Comparison of ENCODE assay signal across 11 cellular contexts in the genomic region with DNA sequence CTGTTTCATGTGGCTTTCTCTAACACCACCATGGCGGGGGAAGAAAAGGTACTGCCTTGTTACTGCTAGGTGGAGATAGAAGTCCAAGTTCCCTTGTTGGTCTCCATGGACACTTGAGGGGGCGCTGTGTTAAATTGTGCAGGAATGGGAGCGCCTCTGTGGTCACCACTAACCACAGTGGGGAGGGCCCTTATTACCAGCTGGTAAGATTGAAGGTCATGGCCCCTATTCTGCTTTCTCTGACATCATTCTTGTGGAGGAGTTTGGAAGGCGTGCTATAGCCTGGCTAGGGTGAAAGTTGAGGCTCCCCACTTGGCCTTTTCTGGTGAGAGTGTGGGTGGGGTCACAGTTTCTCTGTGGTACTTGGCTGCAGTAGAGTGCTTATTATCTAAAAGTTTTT. TPM values are rescaled to one million over a fixed set of nuclear protein-coding genes. Genes with fewer than 3 reads are reported as not detected.
DNase-seq lines count a peak whose midpoint lies in the region; ATAC-seq and TF ChIP-seq lines count a peak whose summit lies in the region.
"Had no signal": no experiment of that assay in that cellular context is flagged by ENCODE, and none has a peak within 500 bp of the region (broad histone marks: within the 10 kb centered on the region; RNA-seq: fewer than 3 reads in every experiment).

No MANE protein-coding gene starts in this region.

- H3K27ac Mint-ChIP-seq in activated naive CD4-positive, alpha-beta T cell treated with anti-CD3 and anti-CD28 coated beads, Interleukin-2, amount 50 U/mL, for 24 hours, result peak overlapping the region; percentile 79
- H3K27ac Mint-ChIP-seq in WTC11, result no peak overlapping the region
- no peak overlapping the region for H3K27ac Mint-ChIP-seq in stimulated activated naive CD8-positive, alpha-beta T cell treated with anti-CD3 and anti-CD28 coated beads, Interleukin-15, amount 100 ng/mL, for 72 hours
- H3K27ac Mint-ChIP-seq: T-helper 17 cell had no signal

- peaks cover 17% of the 10 kb centered on the region for H3K27me3 Mint-ChIP-seq in activated naive CD4-positive, alpha-beta T cell treated with anti-CD3 and anti-CD28 coated beads, Interleukin-2, amount 50 U/mL, for 24 hours
- H3K27me3 Mint-ChIP-seq in WTC11 (ENCODE audit: low read depth), result peaks cover 47% of the 10 kb centered on the region
- peaks cover 70% of the 10 kb centered on the region for H3K27me3 Mint-ChIP-seq in stimulated activated naive CD8-positive, alpha-beta T cell treated with anti-CD3 and anti-CD28 coated beads, Interleukin-15, amount 100 ng/mL, for 72 hours

- H3K4me3 Mint-ChIP-seq in activated naive CD4-positive, alpha-beta T cell treated with anti-CD3 and anti-CD28 coated beads, Interleukin-2, amount 50 U/mL, for 24 hours, result no peak overlapping the region
- no peak overlapping the region for H3K4me3 Mint-ChIP-seq in WTC11
- no peak overlapping the region for H3K4me3 Mint-ChIP-seq in stimulated activated naive CD8-positive, alpha-beta T cell treated with anti-CD3 and anti-CD28 coated beads, Interleukin-15, amount 100 ng/mL, for 72 hours
- H3K4me3 Mint-ChIP-seq: T-helper 17 cell had no signal

- H3K9me3 ChIP-seq in colonic mucosa, result no peaks in the 10 kb centered on the region
- H3K9me3 ChIP-seq: lower lobe of right lung had no signal

- no peak overlapping the region for H3K27ac ChIP-seq in colonic mucosa
- H3K27ac ChIP-seq: lower lobe of right lung had no signal

- POLR2A ChIA-PET in WTC11 (lab: Charles Lee), result interaction anchor here (0.6 kb wide), 1 partner anchor 16 kb away, joined by 4 read pairs; no protein-coding TSS in a partner anchor

- peaks cover 5% of the 10 kb centered on the region for H3K9me3 Mint-ChIP-seq in activated naive CD4-positive, alpha-beta T cell treated with anti-CD3 and anti-CD28 coated beads, Interleukin-2, amount 50 U/mL, for 24 hours
- no peaks in the 10 kb centered on the region for H3K9me3 Mint-ChIP-seq in WTC11
- no peaks in the 10 kb centered on the region for H3K9me3 Mint-ChIP-seq in stimulated activated naive CD8-positive, alpha-beta T cell treated with anti-CD3 and anti-CD28 coated beads, Interleukin-15, amount 100 ng/mL, for 72 hours

- intact Hi-C loops in colonic mucosa (cut with DNase I), result no loop called here

- no peaks in the 10 kb centered on the region for H3K27me3 ChIP-seq in colonic mucosa

- DNase-seq in activated naive CD4-positive, alpha-beta T cell treated with anti-CD3 and anti-CD28 coated beads, Interleukin-2, amount 50 U/mL, for 16 hours, result no peak
- DNase-seq in WTC11 (ENCODE audit: low spot score) (peak; percentile 48), colonic mucosa (no peak), ecto neural progenitor cell (ENCODE audit: low spot score) (no peak)
- peak in 1 of 2 donors; percentile 40 for DNase-seq in stimulated activated naive CD8-positive, alpha-beta T cell treated with anti-CD3 and anti-CD28 coated beads, Interleukin-15, amount 100 ng/mL, for 72 hours
- DNase-seq in activated CD4-positive, alpha-beta T cell treated with anti-CD3 and anti-CD28 coated beads for 4 hours, result no peak
- DNase-seq: lower lobe of right lung, NCI-H2227 treated with DMSO at 0.1 percent for 48 hours, T-helper 17 cell had no signal

- ATAC-seq in HG02973 (IDR thresholded peaks at IDR 0.05; ENCODE audit: unreplicated experiment) (peak; percentile 68), WTC11 (peak; percentile 95)
- peak; percentile 80 for ATAC-seq in stimulated activated naive CD8-positive, alpha-beta T cell treated with anti-CD3 and anti-CD28 coated beads, Interleukin-15, amount 100 ng/mL, for 72 hours
- ATAC-seq: T-helper 17 cell had no signal

- H3K4me1 Mint-ChIP-seq in activated naive CD4-positive, alpha-beta T cell treated with anti-CD3 and anti-CD28 coated beads, Interleukin-2, amount 50 U/mL, for 24 hours, result no peaks in the 10 kb centered on the region
- no peaks in the 10 kb centered on the region for H3K4me1 Mint-ChIP-seq in WTC11
- peaks cover 14% of the 10 kb centered on the region for H3K4me1 Mint-ChIP-seq in stimulated activated naive CD8-positive, alpha-beta T cell treated with anti-CD3 and anti-CD28 coated beads, Interleukin-15, amount 100 ng/mL, for 72 hours

- CTCF ChIA-PET in WTC11 (lab: Charles Lee), result interaction anchor here (0.5 to 1.4 kb wide), 11 partner anchors 8 to 93 kb away, joined by 3 to 5 read pairs (median 3); a partner anchor contains a TSS

- H3K4me1 ChIP-seq in colonic mucosa, result no peaks in the 10 kb centered on the region
- H3K4me1 ChIP-seq: lower lobe of right lung had no signal

- peaks cover 5% of the 10 kb centered on the region for H3K36me3 Mint-ChIP-seq in activated naive CD4-positive, alpha-beta T cell treated with anti-CD3 and anti-CD28 coated beads, Interleukin-2, amount 50 U/mL, for 24 hours
- H3K36me3 Mint-ChIP-seq in WTC11, result no peaks in the 10 kb centered on the region

- TF ChIP-seq CTCF in WTC11 (IDR thresholded peaks at IDR 0.05), result peak; percentile 62
- TF ChIP-seq CTCF in colonic mucosa (IDR thresholded peaks at IDR 0.05), result no peak

- no peaks in the 10 kb centered on the region for H3K36me3 ChIP-seq in colonic mucosa
- H3K36me3 ChIP-seq: lower lobe of right lung had no signal

- no peak overlapping the region for H3K9ac ChIP-seq in colonic mucosa (ENCODE audit: low read depth in 2 of 2, low read length in 2 of 2)

- no peak overlapping the region for H3K4me3 ChIP-seq in colonic mucosa
- H3K4me3 ChIP-seq: lower lobe of right lung had no signal

TF ChIP-seq in WTC11, 78 proteins besides CTCF, POLR2A, EP300 and RAD21:
- TF ChIP-seq, protein P1, sequence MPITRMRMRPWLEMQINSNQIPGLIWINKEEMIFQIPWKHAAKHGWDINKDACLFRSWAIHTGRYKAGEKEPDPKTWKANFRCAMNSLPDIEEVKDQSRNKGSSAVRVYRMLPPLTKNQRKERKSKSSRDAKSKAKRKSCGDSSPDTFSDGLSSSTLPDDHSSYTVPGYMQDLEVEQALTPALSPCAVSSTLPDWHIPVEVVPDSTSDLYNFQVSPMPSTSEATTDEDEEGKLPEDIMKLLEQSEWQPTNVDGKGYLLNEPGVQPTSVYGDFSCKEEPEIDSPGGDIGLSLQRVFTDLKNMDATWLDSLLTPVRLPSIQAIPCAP (CRISPR knock-in tag; IDR thresholded peaks at IDR 0.05), result no peak
- TF ChIP-seq JAZF1 (CRISPR knock-in tag; IDR thresholded peaks at IDR 0.05) (no peak), ESRRA (CRISPR knock-in tag; IDR thresholded peaks at IDR 0.05; ENCODE audit: borderline replicate concordance) (no peak), TCF7 (CRISPR knock-in tag; IDR thresholded peaks at IDR 0.05; ENCODE audit: low read depth) (no peak), ZNF219 (CRISPR knock-in tag; IDR thresholded peaks at IDR 0.05; ENCODE audit: borderline replicate concordance) (no peak)
- TF ChIP-seq, protein P2, sequence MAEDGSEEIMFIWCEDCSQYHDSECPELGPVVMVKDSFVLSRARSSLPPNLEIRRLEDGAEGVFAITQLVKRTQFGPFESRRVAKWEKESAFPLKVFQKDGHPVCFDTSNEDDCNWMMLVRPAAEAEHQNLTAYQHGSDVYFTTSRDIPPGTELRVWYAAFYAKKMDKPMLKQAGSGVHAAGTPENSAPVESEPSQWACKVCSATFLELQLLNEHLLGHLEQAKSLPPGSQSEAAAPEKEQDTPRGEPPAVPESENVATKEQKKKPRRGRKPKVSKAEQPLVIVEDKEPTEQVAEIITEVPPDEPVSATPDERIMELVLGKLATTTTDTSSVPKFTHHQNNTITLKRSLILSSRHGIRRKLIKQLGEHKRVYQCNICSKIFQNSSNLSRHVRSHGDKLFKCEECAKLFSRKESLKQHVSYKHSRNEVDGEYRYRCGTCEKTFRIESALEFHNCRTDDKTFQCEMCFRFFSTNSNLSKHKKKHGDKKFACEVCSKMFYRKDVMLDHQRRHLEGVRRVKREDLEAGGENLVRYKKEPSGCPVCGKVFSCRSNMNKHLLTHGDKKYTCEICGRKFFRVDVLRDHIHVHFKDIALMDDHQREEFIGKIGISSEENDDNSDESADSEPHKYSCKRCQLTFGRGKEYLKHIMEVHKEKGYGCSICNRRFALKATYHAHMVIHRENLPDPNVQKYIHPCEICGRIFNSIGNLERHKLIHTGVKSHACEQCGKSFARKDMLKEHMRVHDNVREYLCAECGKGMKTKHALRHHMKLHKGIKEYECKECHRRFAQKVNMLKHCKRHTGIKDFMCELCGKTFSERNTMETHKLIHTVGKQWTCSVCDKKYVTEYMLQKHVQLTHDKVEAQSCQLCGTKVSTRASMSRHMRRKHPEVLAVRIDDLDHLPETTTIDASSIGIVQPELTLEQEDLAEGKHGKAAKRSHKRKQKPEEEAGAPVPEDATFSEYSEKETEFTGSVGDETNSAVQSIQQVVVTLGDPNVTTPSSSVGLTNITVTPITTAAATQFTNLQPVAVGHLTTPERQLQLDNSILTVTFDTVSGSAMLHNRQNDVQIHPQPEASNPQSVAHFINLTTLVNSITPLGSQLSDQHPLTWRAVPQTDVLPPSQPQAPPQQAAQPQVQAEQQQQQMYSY (CRISPR knock-in tag; IDR thresholded peaks at IDR 0.05), result no peak
TF ChIP-seq in WTC11: peak in this region for 0.

RNA-seq across cellular contexts. Expression of a gene that starts 14.9 kb away (rescaled TPM):
- total RNA-seq in WTC11 (2021), result 16.6 to 23.9 TPM (median 21.6 TPM) in 3 replicates
- 100 to 1,000 TPM in 1 of 2 donors, 10 to 100 TPM in 1; 58.0 to 304 TPM for total RNA-seq in colonic mucosa
